ENCODE assay signal across 35 cellular contexts in genomic region chr4:7486101-7486500, GRCh38. TPM values are rescaled to one million over a fixed set of nuclear protein-coding genes. Genes with fewer than 3 reads are reported as not detected.
"Had no signal": no experiment of that assay in that cellular context is flagged by ENCODE, and none has a peak within 500 bp of the region (broad histone marks: within the 10 kb centered on the region; RNA-seq: fewer than 3 reads in every experiment).

No MANE protein-coding gene starts in this region.

- DNase-seq: cerebellar nuclear complex; cortex of kidney; effector memory CD8-positive, alpha-beta T cell; foreskin keratinocyte; glutamatergic neuron; heart right ventricle; hippocampal formation; left cardiac atrium; mesendoderm; midbrain; naive thymus-derived CD4-positive, alpha-beta T cell; right lobe of liver; stimulated activated CD4-positive, alpha-beta T cell treated with anti-CD3 and anti-CD28 coated beads, Interleukin-12 subunit alpha, Interleukin-12 subunit beta, amount 100 ng/mL, for 4 hours; stimulated activated CD4-positive, alpha-beta T cell treated with anti-CD3 and anti-CD28 coated beads, Interleukin-1b, Interleukin-23, amount 100 ng/mL, for 48 hours; stimulated activated CD4-positive, alpha-beta T cell treated with anti-CD3 and anti-CD28 coated beads, Interleukin-4, amount 100 ng/mL, for 1 hour; stimulated activated CD8-positive, alpha-beta memory T cell treated with anti-CD3 and anti-CD28 coated beads, Interleukin-4, amount 100 ng/mL, for 48 hours; stimulated activated naive CD4-positive, alpha-beta T cell; stimulated activated naive CD8-positive, alpha-beta T cell treated with anti-CD3 and anti-CD28 coated beads, Interleukin-15, amount 100 ng/mL, for 72 hours; transverse colon had no signal

- ATAC-seq: effector memory CD8-positive, alpha-beta T cell; foreskin keratinocyte; gastroesophageal sphincter; left cardiac atrium; left lung; naive thymus-derived CD4-positive, alpha-beta T cell; stimulated activated naive CD8-positive, alpha-beta T cell treated with anti-CD3 and anti-CD28 coated beads, Interleukin-15, amount 100 ng/mL, for 72 hours had no signal

- FAIRE-seq: endometrium, islet of Langerhans had no signal

- H3K27ac ChIP-seq: epithelial cell of prostate, esophagus muscularis mucosa, foreskin keratinocyte, gastroesophageal sphincter, heart right ventricle, left lung, parathyroid adenoma, right lobe of liver, suprapubic skin, transverse colon had no signal

RNA-seq across cellular contexts. Expression of gene PSAPL1, which starts 51.4 kb away (rescaled TPM):
- total RNA-seq: dermis microvascular lymphatic vessel endothelial cell; esophagus muscularis mucosa; fibroblast of lung; foreskin keratinocyte; kidney epithelial cell; left cardiac atrium; lung microvascular endothelial cell; mucosa of gallbladder; naive thymus-derived CD4-positive, alpha-beta T cell; osteoblast; right lobe of liver; smooth muscle cell; transverse colon; ureter had no signal
